ENCODE assay signal across 17 cellular contexts in genomic region chr12:38610808-38611350, GRCh38.
DNase-seq lines count a peak whose midpoint lies in the region; ATAC-seq, FAIRE-seq and TF ChIP-seq lines count a peak whose summit lies in the region.
"Had no signal": no experiment of that assay in that cellular context is flagged by ENCODE, and none has a peak within 500 bp of the region (broad histone marks: within the 10 kb centered on the region; RNA-seq: fewer than 3 reads in every experiment).

No MANE protein-coding gene starts in this region.

- SMC1A ChIA-PET in GM12878 (lab: Charles Lee; ENCODE audit: uncharacterized antibody, unreplicated experiment), result interaction anchor here (0.9 to 2.6 kb wide), 4 partner anchors 9 to 153 kb away, joined by 3 to 10 read pairs (median 6); no protein-coding TSS in a partner anchor

- no peak overlapping the region for H3K4me3 Mint-ChIP-seq in stimulated activated naive B cell treated with anti-CD40 and anti-IgM and Interleukin-4, amounts not matched to agents 10 μg/mL and 1 μg/mL and 100 μg/mL, for 72 hours
- H3K4me3 Mint-ChIP-seq: CD4-positive, alpha-beta T cell; GM23338; IgD-negative memory B cell had no signal

- H3K9ac ChIP-seq in HUES6 (ENCODE audit: low read length) (no peak overlapping the region), GM12878 (ENCODE audit: control insufficient read depth, insufficient read depth, low read length) (no peak overlapping the region)
- H3K9ac ChIP-seq: BLaER1 treated with 17β-estradiol and CSF1 and Interleukin-3, amounts not matched to agents 10 nM and 100 nM had no signal

- TF ChIP-seq EP300 in GM12878 (IDR thresholded peaks at IDR 0.05; ENCODE audit: borderline replicate concordance in 1 of 2, control insufficient read depth in 1 of 2, low read depth in 2 of 2, low read length in 2 of 2), result no peak

- CTCF ChIA-PET in GM12878 (lab: Yijun Ruan, JAX), result interaction anchor here (0.6 to 1.8 kb wide), 5 partner anchors 15 to 387 kb away, joined by 3 to 6 read pairs (median 3); no protein-coding TSS in a partner anchor

- H3K27ac ChIP-seq in HUES6 (ENCODE audit: low read depth, low read length) (peak overlapping the region; percentile 33; the same call in 1 of the 2 replicates), GM12878 (ENCODE audit: control insufficient read depth, insufficient read depth) (no peak overlapping the region)
- H3K27ac ChIP-seq: BLaER1 treated with 17β-estradiol and CSF1 and Interleukin-3, amounts not matched to agents 10 nM and 100 nM had no signal

- DNase-seq in GM12878 (ENCODE audit: low read depth, low spot score) (no peak), HuH-7 (ENCODE audit: low spot score) (no peak)
- no peak for DNase-seq in stimulated activated naive B cell treated with anti-CD40 and anti-IgM and Interleukin-4, amounts not matched to agents 10 μg/mL and 1 μg/mL and 100 μg/mL, for 72 hours
- DNase-seq: ACHN; Calu3; CD4-positive, alpha-beta T cell; DMS 273 treated with DMSO at 0.1 percent for 48 hours; H7; KG1 had no signal

- H3K36me3 ChIP-seq in HUES6 (ENCODE audit: control insufficient read depth, insufficient read depth, low read length), result no peaks in the 10 kb centered on the region
- no peaks in the 10 kb centered on the region for H3K36me3 ChIP-seq in GM12878 (ENCODE audit: control insufficient read depth in 2 of 2, insufficient read depth in 2 of 2, low read length in 1 of 2)
- H3K36me3 ChIP-seq: BLaER1 treated with 17β-estradiol and CSF1 and Interleukin-3, amounts not matched to agents 10 nM and 100 nM had no signal

- ATAC-seq in GM18907 (IDR thresholded peaks at IDR 0.05; ENCODE audit: unreplicated experiment), result peak; percentile 67
- ATAC-seq in GM12878, result peak; percentile 31; the same call in 1 of the 3 replicates
- ATAC-seq in HG03457 (IDR thresholded peaks at IDR 0.05; ENCODE audit: unreplicated experiment), result no peak
- ATAC-seq in stimulated activated naive B cell treated with anti-CD40 and anti-IgM and Interleukin-4, amounts not matched to agents 10 μg/mL and 1 μg/mL and 100 μg/mL, for 72 hours (replicated peaks), result no peak
- no peak for ATAC-seq in HG02610 (IDR thresholded peaks at IDR 0.05; ENCODE audit: unreplicated experiment)
- ATAC-seq: GM23338 had no signal

- H3K4me3 ChIP-seq in HUES6 (ENCODE audit: low read depth, low read length), result no peak overlapping the region
- no peak overlapping the region for H3K4me3 ChIP-seq in GM12878
- H3K4me3 ChIP-seq: BLaER1 treated with 17β-estradiol and CSF1 and Interleukin-3, amounts not matched to agents 10 nM and 100 nM; GM23338 had no signal

- H3K36me3 Mint-ChIP-seq in stimulated activated naive B cell treated with anti-CD40 and anti-IgM and Interleukin-4, amounts not matched to agents 10 μg/mL and 1 μg/mL and 100 μg/mL, for 72 hours, result no peaks in the 10 kb centered on the region
- H3K36me3 Mint-ChIP-seq: IgD-negative memory B cell had no signal

- in situ Hi-C loops in GM12878 (cut with MboI), result no loop called here

- TF ChIP-seq CTCF in GM12878 (IDR thresholded peaks at IDR 0.05 in 2 of 3, conservative IDR thresholded peaks at IDR 0.05 in 1 of 3; ENCODE audit: control insufficient read depth in 2 of 3, extremely low read depth in 1 of 3, insufficient read depth in 1 of 3, low read depth in 3 of 3, low read length in 3 of 3), result no peak

- H3K79me2 ChIP-seq in GM12878 (ENCODE audit: control insufficient read depth, insufficient read depth, low read length), result no peaks in the 10 kb centered on the region

- no peaks in the 10 kb centered on the region for H3K4me1 Mint-ChIP-seq in stimulated activated naive B cell treated with anti-CD40 and anti-IgM and Interleukin-4, amounts not matched to agents 10 μg/mL and 1 μg/mL and 100 μg/mL, for 72 hours

- RAD21 ChIA-PET in GM12878 (lab: Charles Lee; ENCODE audit: unreplicated experiment), result no interaction called here

- TF ChIP-seq POLR2A in GM12878 (IDR thresholded peaks at IDR 0.05; ENCODE audit: low read depth, low read length), result no peak

- no peak overlapping the region for H3K4me2 ChIP-seq in GM12878 (ENCODE audit: control insufficient read depth, insufficient read depth)
- H3K4me2 ChIP-seq: BLaER1 treated with 17β-estradiol and CSF1 and Interleukin-3, amounts not matched to agents 10 nM and 100 nM; GM23338 had no signal

- no peaks in the 10 kb centered on the region for H3K27me3 Mint-ChIP-seq in stimulated activated naive B cell treated with anti-CD40 and anti-IgM and Interleukin-4, amounts not matched to agents 10 μg/mL and 1 μg/mL and 100 μg/mL, for 72 hours
- H3K27me3 Mint-ChIP-seq: CD4-positive, alpha-beta T cell; IgD-negative memory B cell had no signal

- no TSS peak for BruUV-seq in GM12878 (replicated peaks; lab: Mats Ljungman, UMichigan)

- H3K27ac Mint-ChIP-seq in stimulated activated naive B cell treated with anti-CD40 and anti-IgM and Interleukin-4, amounts not matched to agents 10 μg/mL and 1 μg/mL and 100 μg/mL, for 72 hours, result no peak overlapping the region
- H3K27ac Mint-ChIP-seq: CD4-positive, alpha-beta T cell; GM23338; IgD-negative memory B cell had no signal

- no peaks in the 10 kb centered on the region for H3K27me3 ChIP-seq in HUES6 (ENCODE audit: control insufficient read depth, insufficient read depth, low read length)
- H3K27me3 ChIP-seq in GM12878 (replicated peaks in 1 of 2; ENCODE audit: control insufficient read depth in 2 of 2, insufficient read depth in 2 of 2, low read length in 1 of 2), result no peaks in the 10 kb centered on the region
- H3K27me3 ChIP-seq: BLaER1 treated with 17β-estradiol and CSF1 and Interleukin-3, amounts not matched to agents 10 nM and 100 nM had no signal

- POLR2A ChIA-PET in GM12878 (lab: Charles Lee), result no interaction called here

- H3K4me1 ChIP-seq in HUES6 (ENCODE audit: control insufficient read depth, insufficient read depth, low read length) (no peaks in the 10 kb centered on the region), GM12878 (ENCODE audit: control insufficient read depth, insufficient read depth, low read length) (no peaks in the 10 kb centered on the region)
- H3K4me1 ChIP-seq: BLaER1 treated with 17β-estradiol and CSF1 and Interleukin-3, amounts not matched to agents 10 nM and 100 nM had no signal

- H3K9me3 ChIP-seq in HUES6 (ENCODE audit: control insufficient read depth, insufficient read depth, low read depth, low read length) (peaks cover 3% of the 10 kb centered on the region; the same call in 1 of the 2 replicates), GM12878 (replicated peaks; ENCODE audit: control insufficient read depth, insufficient read depth, low read length) (no peaks in the 10 kb centered on the region)

- H2AFZ ChIP-seq in GM12878 (ENCODE audit: control insufficient read depth, low read depth, low read length), result no peak overlapping the region
- H2AFZ ChIP-seq: GM23338 had no signal

- TF ChIP-seq RAD21 in GM12878 (IDR thresholded peaks at IDR 0.05; ENCODE audit: insufficient read depth, low read depth, low read length), result no peak

- no peaks in the 10 kb centered on the region for H4K20me1 ChIP-seq in GM12878 (ENCODE audit: control insufficient read depth, insufficient read depth)
- H4K20me1 ChIP-seq: BLaER1 treated with 17β-estradiol and CSF1 and Interleukin-3, amounts not matched to agents 10 nM and 100 nM had no signal

- WGBS in GM12878 (ENCODE audit: insufficient coverage, insufficient replicate concordance, low lambda C conversion rate, missing lambda C conversion rate), result 2% methylated on average over 2 of the region's 2 CpGs

- peaks cover 4 to 6% of the 10 kb centered on the region in 2 donors for H3K9me3 Mint-ChIP-seq in stimulated activated naive B cell treated with anti-CD40 and anti-IgM and Interleukin-4, amounts not matched to agents 10 μg/mL and 1 μg/mL and 100 μg/mL, for 72 hours

- FAIRE-seq in GM12878 (lab: Jason Lieb, UNC), result no peak
- FAIRE-seq: GM12891 had no signal

- intact Hi-C loops in GM12878 (cut with micrococcal nuclease; ENCODE audit: unreplicated experiment), result no loop called here

TF ChIP-seq in GM12878, 131 proteins besides CTCF, POLR2A, EP300 and RAD21 (continues in another document):
- TF ChIP-seq MAX (IDR thresholded peaks at IDR 0.05; ENCODE audit: low read depth, low read length) (no peak), NFIC (IDR thresholded peaks at IDR 0.05; ENCODE audit: low read depth, low read length) (no peak), RFX5 (IDR thresholded peaks at IDR 0.05; ENCODE audit: low read depth, low read length) (no peak), MYB (IDR thresholded peaks at IDR 0.05; ENCODE audit: borderline replicate concordance, low read depth, low read length) (no peak)
- TF ChIP-seq, protein P1, sequence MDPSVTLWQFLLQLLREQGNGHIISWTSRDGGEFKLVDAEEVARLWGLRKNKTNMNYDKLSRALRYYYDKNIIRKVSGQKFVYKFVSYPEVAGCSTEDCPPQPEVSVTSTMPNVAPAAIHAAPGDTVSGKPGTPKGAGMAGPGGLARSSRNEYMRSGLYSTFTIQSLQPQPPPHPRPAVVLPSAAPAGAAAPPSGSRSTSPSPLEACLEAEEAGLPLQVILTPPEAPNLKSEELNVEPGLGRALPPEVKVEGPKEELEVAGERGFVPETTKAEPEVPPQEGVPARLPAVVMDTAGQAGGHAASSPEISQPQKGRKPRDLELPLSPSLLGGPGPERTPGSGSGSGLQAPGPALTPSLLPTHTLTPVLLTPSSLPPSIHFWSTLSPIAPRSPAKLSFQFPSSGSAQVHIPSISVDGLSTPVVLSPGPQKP (IDR thresholded peaks at IDR 0.05; ENCODE audit: low read depth, low read length), result no peak

Comparison
In these comparisons a context has a peak if more than half of its experiments do, and no peak if none do; other contexts are left out.
1. ATAC-seq: peak in GM18907 (single experiment) and GM12878 (single experiment); none in HG03457 (single experiment), stimulated activated naive B cell treated with anti-CD40 and anti-IgM and Interleukin-4, amounts not matched to agents 10 μg/mL and 1 μg/mL and 100 μg/mL, for 72 hours (0 of 2) and HG02610 (single experiment).